In genomic region chr12:56758728-56759269, GRCh38 we compare ENCODE assay signal across 19 cellular contexts. TPM values are rescaled to one million over a fixed set of nuclear protein-coding genes. Genes with fewer than 3 reads are reported as not detected.
"Had no signal": no experiment of that assay in that cellular context is flagged by ENCODE, and none has a peak within 500 bp of the region (broad histone marks: within the 10 kb centered on the region; RNA-seq: fewer than 3 reads in every experiment).

No MANE protein-coding gene starts in this region.

- H3K9me3 ChIP-seq: gastroesophageal sphincter, lower lobe of right lung had no signal

- H3K36me3 ChIP-seq: gastroesophageal sphincter, lower lobe of right lung, tibial nerve had no signal

- ATAC-seq: activated CD4-positive, alpha-beta T cell treated with anti-CD3 and anti-CD28 coated beads for 36 hours; gastroesophageal sphincter; left cardiac atrium; lower lobe of right lung; stimulated activated naive CD8-positive, alpha-beta T cell treated with anti-CD3 and anti-CD28 coated beads, Interleukin-15, Interleukin-2, amounts not matched to agents 100 U/mL and 50 U/mL, for 24 hours; WTC11 had no signal

- FAIRE-seq: endometrium, islet of Langerhans, urothelium cell line had no signal

- H3K27me3 ChIP-seq: gastroesophageal sphincter, tibial nerve had no signal

- DNase-seq: activated CD4-positive, alpha-beta T cell treated with anti-CD3 and anti-CD28 coated beads for 36 hours; activated CD4-positive, alpha-beta T cell treated with anti-CD3 and anti-CD28 coated beads, Interleukin-2, amount 50 U/mL, for 48 hours; activated naive CD4-positive, alpha-beta T cell; activated naive CD8-positive, alpha-beta T cell treated with anti-CD3 and anti-CD28 coated beads, Interleukin-2, amount 10 ng/mL, durations not matched to agents 7 days and 5 days; aorta; cortex of kidney; left cardiac atrium; lower lobe of right lung; stimulated activated naive CD8-positive, alpha-beta T cell treated with anti-CD3 and anti-CD28 coated beads, Interleukin-15, Interleukin-2, amounts not matched to agents 100 U/mL and 50 U/mL, for 24 hours; substantia nigra; SW 1271; T-helper 2 cell had no signal

- H3K4me1 ChIP-seq: gastroesophageal sphincter, lower lobe of right lung, tibial nerve had no signal

- H3K4me3 ChIP-seq: gastroesophageal sphincter, lower lobe of right lung, tibial nerve had no signal

- H3K27ac ChIP-seq: gastroesophageal sphincter, lower lobe of right lung, tibial nerve had no signal

RNA-seq across cellular contexts. Expression of gene HSD17B6, which starts 4.3 kb away (rescaled TPM):
- total RNA-seq: skeletal muscle tissue had no signal
